In the genomic region with DNA sequence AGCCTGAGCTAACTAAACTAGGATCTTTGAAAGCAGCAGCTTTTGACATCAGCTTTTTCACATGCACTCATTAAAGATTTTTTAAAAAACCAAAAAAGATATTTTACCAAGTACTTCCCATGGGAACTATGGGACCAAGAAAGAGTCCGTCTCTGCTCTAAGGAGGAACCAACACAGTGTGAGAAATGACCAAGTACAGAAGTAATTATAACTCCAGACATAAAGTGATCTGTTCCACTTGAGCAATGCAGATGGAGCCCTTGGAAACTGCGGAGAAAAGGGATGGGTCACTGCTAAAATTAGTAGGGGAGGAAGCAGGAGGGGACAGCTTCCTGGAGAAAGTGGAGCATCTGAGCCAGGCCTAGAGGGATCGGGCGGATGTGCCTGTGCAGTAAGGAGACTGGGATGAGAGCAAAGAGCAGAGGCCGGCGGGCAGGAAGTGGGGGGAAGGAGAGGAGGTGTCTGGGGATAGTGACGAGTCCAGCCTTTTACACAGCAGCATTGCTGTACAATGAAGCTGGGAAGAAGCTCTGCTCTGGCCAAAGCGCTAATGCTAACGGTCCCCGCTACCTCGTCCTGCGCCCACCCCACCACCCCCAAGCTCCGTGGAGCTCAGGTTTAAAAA, we compare ENCODE assay signal across 18 cellular contexts. TPM values are rescaled to one million over a fixed set of nuclear protein-coding genes. Genes with fewer than 3 reads are reported as not detected.
DNase-seq lines count a peak whose midpoint lies in the region; ATAC-seq and TF ChIP-seq lines count a peak whose summit lies in the region.
"Had no signal": no experiment of that assay in that cellular context is flagged by ENCODE, and none has a peak within 500 bp of the region (broad histone marks: within the 10 kb centered on the region; RNA-seq: fewer than 3 reads in every experiment).

No MANE protein-coding gene starts in this region.

- ATAC-seq in Panc1 (no peak), heart right ventricle (peak; percentile 78 to 93 (median 87))
- ATAC-seq: activated CD4-positive, CD25-positive, alpha-beta regulatory T cell treated with anti-CD3 and anti-CD28 coated beads, Interleukin-2, amount 50 U/mL, for 24 hours had no signal

- in situ Hi-C loops in Panc1 (cut with HindIII; ENCODE audit: low pct_unique_long_range_greater_than_20kb, low sequenced_read_pairs): no loop called here

- DNase-seq in EL (peak; percentile 72), Panc1 (ENCODE audit: low read depth, low spot score) (no peak), heart right ventricle (peak; percentile 56 to 72), progenitor cell of endocrine pancreas (ENCODE audit: low spot score, unreplicated experiment) (no peak), NCI-H526 treated with DMSO at 0.1 percent for 48 hours (lab: John Stamatoyannopoulos, UW) (no peak), NCI-H146 treated with DMSO at 0.1 percent for 48 hours (lab: John Stamatoyannopoulos, UW; ENCODE audit: unreplicated experiment) (no peak), activated gamma-delta T cell (lab: John Stamatoyannopoulos, UW) (no peak), NCI-H1930 (lab: John Stamatoyannopoulos, UW) (no peak)
- DNase-seq: activated T-cell treated with anti-CD3 and anti-CD28 coated beads, Interleukin-2, amount 50 U/mL, for 48 hours; CD4-positive, alpha-beta T cell; endodermal cell; GF-D8; NCI-H1694 treated with DMSO at 0.1 percent for 48 hours; stomach; SW 1271 had no signal

- 29 to 53% methylated on average over 13 of the region's 13 CpGs for WGBS in heart right ventricle, 2 donors

- BruUV-seq in Panc1 (replicated peaks; lab: Mats Ljungman, UMichigan): no TSS peak

- H3K36me3 Mint-ChIP-seq in progenitor cell of endocrine pancreas (ENCODE audit: insufficient read depth): no peaks in the 10 kb centered on the region
- H3K36me3 Mint-ChIP-seq: memory B cell had no signal

- no peak overlapping the region for H3K4me3 ChIP-seq in Panc1 (ENCODE audit: low read depth in 2 of 2, low read length in 2 of 2)
- H3K4me3 ChIP-seq in heart right ventricle: no peak overlapping the region
- H3K4me3 ChIP-seq: ascending aorta, stomach had no signal

- H3K4me1 ChIP-seq in Panc1 (ENCODE audit: control insufficient read depth, insufficient read depth, low read length) (peaks cover 8% of the 10 kb centered on the region; the same call in 1 of the 2 replicates), heart right ventricle (peaks cover 9 to 29% (median 18%) of the 10 kb centered on the region in 9 donors)

- H3K4me1 Mint-ChIP-seq in progenitor cell of endocrine pancreas (ENCODE audit: low read depth): peaks cover 61% of the 10 kb centered on the region

- H3K27ac Mint-ChIP-seq in progenitor cell of endocrine pancreas: peak overlapping the region; percentile 15
- H3K27ac Mint-ChIP-seq: CD4-positive, alpha-beta T cell; endodermal cell; memory B cell had no signal

- POLR2A ChIA-PET in Panc1 (lab: Charles Lee): interaction anchor here (0.8 kb wide), 1 partner anchor 11 kb away, joined by 4 read pairs; no protein-coding TSS in a partner anchor

- H3K9me3 ChIP-seq in Panc1 (ENCODE audit: control insufficient read depth, insufficient read depth, low read depth, low read length) (no peaks in the 10 kb centered on the region), heart right ventricle (no peaks in the 10 kb centered on the region)
- H3K9me3 ChIP-seq: ascending aorta, stomach had no signal

- CTCF ChIA-PET in Panc1 (lab: Charles Lee): no interaction called here

- no peak overlapping the region for H3K4me3 Mint-ChIP-seq in progenitor cell of endocrine pancreas (ENCODE audit: low read depth)
- H3K4me3 Mint-ChIP-seq: CD4-positive, alpha-beta T cell; endodermal cell; memory B cell had no signal

- H3K36me3 ChIP-seq in Panc1 (ENCODE audit: control insufficient read depth, insufficient read depth, low read length) (no peaks in the 10 kb centered on the region), heart right ventricle (no peaks in the 10 kb centered on the region)
- H3K36me3 ChIP-seq: ascending aorta, stomach had no signal

- H3K27me3 ChIP-seq in Panc1 (ENCODE audit: control insufficient read depth, insufficient read depth, low read length) (no peaks in the 10 kb centered on the region), heart right ventricle (peaks cover 0 to 18% (median 0%) of the 10 kb centered on the region in 7 donors)
- H3K27me3 ChIP-seq: ascending aorta, stomach had no signal

- peaks cover 17% of the 10 kb centered on the region for H3K27me3 Mint-ChIP-seq in progenitor cell of endocrine pancreas

- H3K27ac ChIP-seq in Panc1 (ENCODE audit: low read length) (peak overlapping the region; percentile 44; the same call in 1 of the 2 replicates), heart right ventricle (peak overlapping the region in 7 of 10 donors; percentile 11 to 68 (median 42))
- H3K27ac ChIP-seq: ascending aorta, stomach had no signal

- TF ChIP-seq CTCF in Panc1 (IDR thresholded peaks at IDR 0.05) (no peak), heart right ventricle (IDR thresholded peaks at IDR 0.05) (no peak), progenitor cell of endocrine pancreas (IDR thresholded peaks at IDR 0.05; ENCODE audit: unreplicated experiment) (no peak)

- intact Hi-C loops in Panc1 (cut with micrococcal nuclease; ENCODE audit: unreplicated experiment) (no loop called here), heart right ventricle (cut with DNase I) (loop anchor here in 1 of 10 donors (5.0 kb wide), 1 partner anchor 50 kb away; no protein-coding TSS in a partner anchor)

- no peaks in the 10 kb centered on the region for H3K9me3 Mint-ChIP-seq in progenitor cell of endocrine pancreas (ENCODE audit: low read depth)
- H3K9me3 Mint-ChIP-seq: CD4-positive, alpha-beta T cell; endodermal cell; memory B cell had no signal

RNA-seq across cellular contexts. Expression of a gene that starts 53.2 kb away (rescaled TPM):
- total RNA-seq in Panc1 (2021; ENCODE audit: unreplicated experiment) (28.5 TPM), heart right ventricle (10 to 100 TPM in 9 of 10 donors, 1 to 10 TPM in 1; 6.8 to 43.2 (median 22.0) TPM), progenitor cell of endocrine pancreas (129 and 142 TPM in 2 replicates)
- 33.2 TPM for polyA plus RNA-seq in Panc1 (2012; ENCODE audit: insufficient read length)
- polyA plus RNA-seq in heart right ventricle: 10 to 100 TPM; 11.2 to 22.8 TPM

Comparison
In these comparisons a context has a peak if more than half of its experiments do, and no peak if none do; other contexts are left out.
1. DNase-seq: peak in EL (single experiment) and heart right ventricle (2 of 2); none in Panc1 (single experiment), progenitor cell of endocrine pancreas (single experiment), NCI-H526 treated with DMSO at 0.1 percent for 48 hours (single experiment), NCI-H146 treated with DMSO at 0.1 percent for 48 hours (single experiment), activated gamma-delta T cell (single experiment) and NCI-H1930 (0 of 2).